ENCODE assay signal across 2 cellular contexts in the genomic region with DNA sequence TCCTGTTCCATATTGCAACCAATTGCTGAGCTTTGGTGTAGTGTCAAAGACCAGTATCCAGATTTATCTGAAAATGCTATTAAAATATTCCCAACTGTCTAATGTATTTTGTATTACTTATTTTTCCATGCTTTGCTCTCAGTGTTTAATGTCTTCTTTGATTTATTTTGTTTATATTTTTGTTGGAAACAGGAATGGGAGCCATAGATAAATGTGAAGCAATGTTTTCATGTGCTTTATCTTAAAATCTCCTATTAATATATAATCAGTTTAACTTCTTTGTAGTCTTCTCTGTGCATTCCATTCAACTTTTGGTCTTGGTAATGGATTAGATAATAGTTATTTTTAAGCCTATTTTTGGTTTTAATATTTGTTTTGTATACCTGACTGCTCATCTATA.
TF ChIP-seq lines count a peak whose summit lies in the region.

No MANE protein-coding gene starts in this region.

TF ChIP-seq in GM23338, 12 proteins besides CTCF, POLR2A, EP300 and RAD21:
- TF ChIP-seq EZH2phosphoT487 (IDR thresholded peaks at IDR 0.05; ENCODE audit: unreplicated experiment), result no peak
- TF ChIP-seq STAT1 (IDR thresholded peaks at IDR 0.05; ENCODE audit: unreplicated experiment), result no peak
- no peak for TF ChIP-seq ZNF114 (CRISPR knock-in tag; IDR thresholded peaks at IDR 0.05)
- TF ChIP-seq, protein P1, sequence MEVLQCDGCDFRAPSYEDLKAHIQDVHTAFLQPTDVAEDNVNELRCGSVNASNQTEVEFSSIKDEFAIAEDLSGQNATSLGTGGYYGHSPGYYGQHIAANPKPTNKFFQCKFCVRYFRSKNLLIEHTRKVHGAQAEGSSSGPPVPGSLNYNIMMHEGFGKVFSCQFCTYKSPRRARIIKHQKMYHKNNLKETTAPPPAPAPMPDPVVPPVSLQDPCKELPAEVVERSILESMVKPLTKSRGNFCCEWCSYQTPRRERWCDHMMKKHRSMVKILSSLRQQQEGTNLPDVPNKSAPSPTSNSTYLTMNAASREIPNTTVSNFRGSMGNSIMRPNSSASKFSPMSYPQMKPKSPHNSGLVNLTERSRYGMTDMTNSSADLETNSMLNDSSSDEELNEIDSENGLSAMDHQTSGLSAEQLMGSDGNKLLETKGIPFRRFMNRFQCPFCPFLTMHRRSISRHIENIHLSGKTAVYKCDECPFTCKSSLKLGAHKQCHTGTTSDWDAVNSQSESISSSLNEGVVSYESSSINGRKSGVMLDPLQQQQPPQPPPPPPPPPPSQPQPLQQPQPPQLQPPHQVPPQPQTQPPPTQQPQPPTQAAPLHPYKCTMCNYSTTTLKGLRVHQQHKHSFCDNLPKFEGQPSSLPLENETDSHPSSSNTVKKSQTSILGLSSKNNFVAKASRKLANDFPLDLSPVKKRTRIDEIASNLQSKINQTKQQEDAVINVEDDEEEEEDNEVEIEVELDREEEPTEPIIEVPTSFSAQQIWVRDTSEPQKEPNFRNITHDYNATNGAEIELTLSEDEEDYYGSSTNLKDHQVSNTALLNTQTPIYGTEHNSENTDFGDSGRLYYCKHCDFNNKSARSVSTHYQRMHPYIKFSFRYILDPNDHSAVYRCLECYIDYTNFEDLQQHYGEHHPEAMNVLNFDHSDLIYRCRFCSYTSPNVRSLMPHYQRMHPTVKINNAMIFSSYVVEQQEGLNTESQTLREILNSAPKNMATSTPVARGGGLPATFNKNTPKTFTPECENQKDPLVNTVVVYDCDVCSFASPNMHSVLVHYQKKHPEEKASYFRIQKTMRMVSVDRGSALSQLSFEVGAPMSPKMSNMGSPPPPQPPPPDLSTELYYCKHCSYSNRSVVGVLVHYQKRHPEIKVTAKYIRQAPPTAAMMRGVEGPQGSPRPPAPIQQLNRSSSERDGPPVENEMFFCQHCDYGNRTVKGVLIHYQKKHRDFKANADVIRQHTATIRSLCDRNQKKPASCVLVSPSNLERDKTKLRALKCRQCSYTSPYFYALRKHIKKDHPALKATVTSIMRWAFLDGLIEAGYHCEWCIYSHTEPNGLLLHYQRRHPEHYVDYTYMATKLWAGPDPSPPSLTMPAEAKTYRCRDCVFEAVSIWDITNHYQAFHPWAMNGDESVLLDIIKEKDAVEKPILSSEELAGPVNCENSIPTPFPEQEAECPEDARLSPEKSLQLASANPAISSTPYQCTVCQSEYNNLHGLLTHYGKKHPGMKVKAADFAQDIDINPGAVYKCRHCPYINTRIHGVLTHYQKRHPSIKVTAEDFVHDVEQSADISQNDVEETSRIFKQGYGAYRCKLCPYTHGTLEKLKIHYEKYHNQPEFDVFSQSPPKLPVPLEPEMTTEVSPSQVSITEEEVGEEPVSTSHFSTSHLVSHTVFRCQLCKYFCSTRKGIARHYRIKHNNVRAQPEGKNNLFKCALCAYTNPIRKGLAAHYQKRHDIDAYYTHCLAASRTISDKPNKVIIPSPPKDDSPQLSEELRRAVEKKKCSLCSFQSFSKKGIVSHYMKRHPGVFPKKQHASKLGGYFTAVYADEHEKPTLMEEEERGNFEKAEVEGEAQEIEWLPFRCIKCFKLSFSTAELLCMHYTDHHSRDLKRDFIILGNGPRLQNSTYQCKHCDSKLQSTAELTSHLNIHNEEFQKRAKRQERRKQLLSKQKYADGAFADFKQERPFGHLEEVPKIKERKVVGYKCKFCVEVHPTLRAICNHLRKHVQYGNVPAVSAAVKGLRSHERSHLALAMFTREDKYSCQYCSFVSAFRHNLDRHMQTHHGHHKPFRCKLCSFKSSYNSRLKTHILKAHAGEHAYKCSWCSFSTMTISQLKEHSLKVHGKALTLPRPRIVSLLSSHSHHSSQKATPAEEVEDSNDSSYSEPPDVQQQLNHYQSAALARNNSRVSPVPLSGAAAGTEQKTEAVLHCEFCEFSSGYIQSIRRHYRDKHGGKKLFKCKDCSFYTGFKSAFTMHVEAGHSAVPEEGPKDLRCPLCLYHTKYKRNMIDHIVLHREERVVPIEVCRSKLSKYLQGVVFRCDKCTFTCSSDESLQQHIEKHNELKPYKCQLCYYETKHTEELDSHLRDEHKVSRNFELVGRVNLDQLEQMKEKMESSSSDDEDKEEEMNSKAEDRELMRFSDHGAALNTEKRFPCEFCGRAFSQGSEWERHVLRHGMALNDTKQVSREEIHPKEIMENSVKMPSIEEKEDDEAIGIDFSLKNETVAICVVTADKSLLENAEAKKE (CRISPR knock-in tag; IDR thresholded peaks at IDR 0.05), result no peak
- TF ChIP-seq POLR2AphosphoS5 (IDR thresholded peaks at IDR 0.05; ENCODE audit: low read depth), result no peak
- TF ChIP-seq EZH2 (IDR thresholded peaks at IDR 0.05; ENCODE audit: low read depth, unreplicated experiment), result no peak
- TF ChIP-seq NANOG (IDR thresholded peaks at IDR 0.05; ENCODE audit: borderline replicate concordance), result no peak

TF ChIP-seq in HepG2, 621 proteins besides CTCF, POLR2A, EP300 and RAD21:
- TF ChIP-seq, protein P2, sequence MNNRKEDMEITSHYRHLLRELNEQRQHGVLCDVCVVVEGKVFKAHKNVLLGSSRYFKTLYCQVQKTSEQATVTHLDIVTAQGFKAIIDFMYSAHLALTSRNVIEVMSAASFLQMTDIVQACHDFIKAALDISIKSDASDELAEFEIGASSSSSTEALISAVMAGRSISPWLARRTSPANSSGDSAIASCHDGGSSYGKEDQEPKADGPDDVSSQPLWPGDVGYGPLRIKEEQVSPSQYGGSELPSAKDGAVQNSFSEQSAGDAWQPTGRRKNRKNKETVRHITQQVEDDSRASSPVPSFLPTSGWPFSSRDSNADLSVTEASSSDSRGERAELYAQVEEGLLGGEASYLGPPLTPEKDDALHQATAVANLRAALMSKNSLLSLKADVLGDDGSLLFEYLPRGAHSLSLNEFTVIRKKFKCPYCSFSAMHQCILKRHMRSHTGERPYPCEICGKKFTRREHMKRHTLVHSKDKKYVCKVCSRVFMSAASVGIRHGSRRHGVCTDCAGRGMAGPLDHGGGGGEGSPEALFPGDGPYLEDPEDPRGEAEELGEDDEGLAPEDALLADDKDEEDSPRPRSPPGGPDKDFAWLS (CRISPR knock-in tag; IDR thresholded peaks at IDR 0.05; ENCODE audit: borderline replicate concordance), result no peak
- TF ChIP-seq FIP1L1 (IDR thresholded peaks at IDR 0.05; ENCODE audit: borderline replicate concordance, insufficient read depth, low read depth, low read length) (no peak), HIVEP1 (CRISPR knock-in tag; IDR thresholded peaks at IDR 0.05) (no peak), ZKSCAN8 (CRISPR knock-in tag; IDR thresholded peaks at IDR 0.05; ENCODE audit: borderline replicate concordance) (no peak), PLRG1 (conservative IDR thresholded peaks at IDR 0.05) (no peak), GABPA (IDR thresholded peaks at IDR 0.05; ENCODE audit: low read depth, low read length) (no peak), GABPA (CRISPR knock-in tag; IDR thresholded peaks at IDR 0.05; ENCODE audit: low read depth) (no peak), ZNF772 (CRISPR knock-in tag; IDR thresholded peaks at IDR 0.05) (no peak), ZNF629 (CRISPR knock-in tag; conservative IDR thresholded peaks at IDR 0.05) (no peak), ZNF747 (CRISPR knock-in tag; IDR thresholded peaks at IDR 0.05; ENCODE audit: borderline replicate concordance) (no peak), ZNF496 (CRISPR knock-in tag; IDR thresholded peaks at IDR 0.05; ENCODE audit: insufficient replicate concordance) (no peak)
- TF ChIP-seq, protein P3, sequence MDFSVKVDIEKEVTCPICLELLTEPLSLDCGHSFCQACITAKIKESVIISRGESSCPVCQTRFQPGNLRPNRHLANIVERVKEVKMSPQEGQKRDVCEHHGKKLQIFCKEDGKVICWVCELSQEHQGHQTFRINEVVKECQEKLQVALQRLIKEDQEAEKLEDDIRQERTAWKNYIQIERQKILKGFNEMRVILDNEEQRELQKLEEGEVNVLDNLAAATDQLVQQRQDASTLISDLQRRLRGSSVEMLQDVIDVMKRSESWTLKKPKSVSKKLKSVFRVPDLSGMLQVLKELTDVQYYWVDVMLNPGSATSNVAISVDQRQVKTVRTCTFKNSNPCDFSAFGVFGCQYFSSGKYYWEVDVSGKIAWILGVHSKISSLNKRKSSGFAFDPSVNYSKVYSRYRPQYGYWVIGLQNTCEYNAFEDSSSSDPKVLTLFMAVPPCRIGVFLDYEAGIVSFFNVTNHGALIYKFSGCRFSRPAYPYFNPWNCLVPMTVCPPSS (IDR thresholded peaks at IDR 0.05), result no peak
